In genomic region chrX:84320023-84320422, GRCh38 we compare ENCODE assay signal across 24 cellular contexts.
DNase-seq lines count a peak whose midpoint lies in the region; ATAC-seq, FAIRE-seq and TF ChIP-seq lines count a peak whose summit lies in the region.
"Had no signal": no experiment of that assay in that cellular context is flagged by ENCODE, and none has a peak within 500 bp of the region (broad histone marks: within the 10 kb centered on the region; RNA-seq: fewer than 3 reads in every experiment).

No MANE protein-coding gene starts in this region.

- H3K4me1 ChIP-seq in HepG2 (ENCODE audit: insufficient read depth, low read length) (no peaks in the 10 kb centered on the region), right lobe of liver (no peaks in the 10 kb centered on the region), astrocyte (ENCODE audit: insufficient read depth, low read length) (no peaks in the 10 kb centered on the region)
- H3K4me1 ChIP-seq: BE2C; BLaER1 treated with 17β-estradiol and CSF1 and Interleukin-3, amounts not matched to agents 10 nM and 100 nM had no signal

- no TSS peak for BruUV-seq in HepG2 (replicated peaks; lab: Mats Ljungman, UMichigan)

- in situ Hi-C loops in HepG2 (cut with HindIII; ENCODE audit: extremely low pct_ligation_motif_present, low pct_unique_long_range_greater_than_20kb) = no loop called here

- no peak overlapping the region for H3K4me3 Mint-ChIP-seq in astrocyte (ENCODE audit: unreplicated experiment)
- H3K4me3 Mint-ChIP-seq in nephron = no peak overlapping the region
- H3K4me3 Mint-ChIP-seq: CD14-positive monocyte; CD4-positive, alpha-beta T cell; CD8-positive, alpha-beta memory T cell had no signal

- ATAC-seq in HepG2 (no peak), right lobe of liver (no peak), omental fat pad (ENCODE audit: low FRiP score) (no peak)

- H3K9ac ChIP-seq in HepG2 (ENCODE audit: insufficient read depth, low read depth, low read length) (no peak overlapping the region), astrocyte (ENCODE audit: low read length) (no peak overlapping the region)
- H3K9ac ChIP-seq: BLaER1 treated with 17β-estradiol and CSF1 and Interleukin-3, amounts not matched to agents 10 nM and 100 nM had no signal

- DNase-seq in HepG2 (ENCODE audit: low spot score) (no peak), right lobe of liver (no peak), astrocyte (ENCODE audit: low read depth) (no peak), NCI-H82 (lab: John Stamatoyannopoulos, UW) (no peak), omental fat pad (ENCODE audit: low spot score) (no peak)
- DNase-seq: ACHN; AML-193; BE2C; CD4-positive, alpha-beta T cell; CD8-positive, alpha-beta memory T cell; DMS53; DMS79 treated with DMSO at 0.1 percent for 48 hours; GF-D8; H7; HCEC 1CT had no signal

- TF ChIP-seq CTCF in HepG2 (CRISPR knock-in tag; IDR thresholded peaks at IDR 0.05) (no peak), right lobe of liver (IDR thresholded peaks at IDR 0.05) (no peak), astrocyte (IDR thresholded peaks at IDR 0.05; ENCODE audit: insufficient read depth, low read depth, low read length) (no peak), nephron (IDR thresholded peaks at IDR 0.05; ENCODE audit: unreplicated experiment in 3 of 3) (no peak), omental fat pad (IDR thresholded peaks at IDR 0.05) (no peak)

- H3K9me3 ChIP-seq in HepG2 (ENCODE audit: low read length) (no peaks in the 10 kb centered on the region), right lobe of liver (no peaks in the 10 kb centered on the region), astrocyte (ENCODE audit: insufficient read depth, low read depth, low read length) (no peaks in the 10 kb centered on the region)
- H3K9me3 ChIP-seq: BE2C had no signal

- H3K27me3 ChIP-seq in HepG2 (ENCODE audit: control insufficient read depth in 1 of 2, insufficient read depth in 2 of 2, low read length in 2 of 2) (no peaks in the 10 kb centered on the region), right lobe of liver (no peaks in the 10 kb centered on the region), astrocyte (ENCODE audit: insufficient read depth, low read length) (no peaks in the 10 kb centered on the region)
- H3K27me3 ChIP-seq: BE2C had no signal

- H3K27ac ChIP-seq in HepG2 (ENCODE audit: extremely low read length, insufficient read depth, low read length) = no peak overlapping the region
- H3K27ac ChIP-seq in right lobe of liver = no peak overlapping the region
- H3K27ac ChIP-seq in astrocyte (ENCODE audit: low read depth, low read length) = no peak overlapping the region
- H3K27ac ChIP-seq: 22Rv1; BLaER1 treated with 17β-estradiol and CSF1 and Interleukin-3, amounts not matched to agents 10 nM and 100 nM had no signal

- H3K27me3 Mint-ChIP-seq in astrocyte (ENCODE audit: low read depth, unreplicated experiment) = no peaks in the 10 kb centered on the region
- H3K27me3 Mint-ChIP-seq in nephron (ENCODE audit: low read depth) = no peaks in the 10 kb centered on the region
- H3K27me3 Mint-ChIP-seq: CD4-positive, alpha-beta T cell had no signal

- H3K36me3 ChIP-seq in HepG2 (replicated peaks in 1 of 2; ENCODE audit: control insufficient read depth in 1 of 2, insufficient read depth in 2 of 2, low read length in 2 of 2) (no peaks in the 10 kb centered on the region), right lobe of liver (no peaks in the 10 kb centered on the region), astrocyte (ENCODE audit: insufficient read depth, low read length) (no peaks in the 10 kb centered on the region)
- H3K36me3 ChIP-seq: BE2C; BLaER1 treated with 17β-estradiol and CSF1 and Interleukin-3, amounts not matched to agents 10 nM and 100 nM had no signal

- no peak overlapping the region for H3K27ac Mint-ChIP-seq in astrocyte (ENCODE audit: unreplicated experiment)
- H3K27ac Mint-ChIP-seq in nephron = peak overlapping the region in 2 of 3 experiments; percentile 50 to 69
- H3K27ac Mint-ChIP-seq: CD14-positive monocyte; CD4-positive, alpha-beta T cell; CD8-positive, alpha-beta memory T cell had no signal

- intact Hi-C loops in HepG2 (cut with micrococcal nuclease; ENCODE audit: unreplicated experiment) = no loop called here
- intact Hi-C loops in right lobe of liver (cut with DNase I) = no loop called here

- no peak overlapping the region for H2AFZ ChIP-seq in HepG2 (ENCODE audit: low read length)
- no peak overlapping the region for H2AFZ ChIP-seq in astrocyte (ENCODE audit: low read depth, low read length)

- H4K20me1 ChIP-seq in HepG2 (ENCODE audit: insufficient read depth, low read length) = no peaks in the 10 kb centered on the region
- H4K20me1 ChIP-seq in astrocyte (ENCODE audit: insufficient read depth, low read length) = no peaks in the 10 kb centered on the region
- H4K20me1 ChIP-seq: BLaER1 treated with 17β-estradiol and CSF1 and Interleukin-3, amounts not matched to agents 10 nM and 100 nM had no signal

- no peaks in the 10 kb centered on the region for H3K4me1 Mint-ChIP-seq in astrocyte (ENCODE audit: low read depth, unreplicated experiment)
- H3K4me1 Mint-ChIP-seq in nephron = no peaks in the 10 kb centered on the region
- H3K4me1 Mint-ChIP-seq: CD14-positive monocyte; CD8-positive, alpha-beta memory T cell had no signal

- POLR2A ChIA-PET in HepG2 (lab: Yijun Ruan, JAX) = no interaction called here

- no peak for TF ChIP-seq EP300 in HepG2 (IDR thresholded peaks at IDR 0.05; ENCODE audit: low read depth in 2 of 2, low read length in 2 of 2)
- no peak for TF ChIP-seq EP300 in HepG2 (CRISPR knock-in tag; IDR thresholded peaks at IDR 0.05; ENCODE audit: borderline replicate concordance)

- no peaks in the 10 kb centered on the region for H3K36me3 Mint-ChIP-seq in astrocyte (ENCODE audit: low read depth, unreplicated experiment)
- peaks cover 4% of the 10 kb centered on the region for H3K36me3 Mint-ChIP-seq in nephron (ENCODE audit: low read depth)
- H3K36me3 Mint-ChIP-seq: CD14-positive monocyte; CD8-positive, alpha-beta memory T cell had no signal

- H3K4me3 ChIP-seq in HepG2 (replicated peaks in 1 of 3; ENCODE audit: insufficient read depth in 1 of 3, low read depth in 2 of 3, low read length in 3 of 3) (no peak overlapping the region), right lobe of liver (no peak overlapping the region), astrocyte (ENCODE audit: insufficient read depth, low read depth, low read length) (no peak overlapping the region)
- H3K4me3 ChIP-seq: BLaER1 treated with 17β-estradiol and CSF1 and Interleukin-3, amounts not matched to agents 10 nM and 100 nM had no signal

- 0% methylated on average over 3 of the region's 3 CpGs for WGBS in HepG2 (ENCODE audit: low lambda C conversion rate)
- WGBS in right lobe of liver (ENCODE audit: insufficient coverage, low coverage, low lambda C conversion rate, missing lambda C conversion rate) = 34% methylated on average over 2 of the region's 3 CpGs

- CTCF ChIA-PET in HepG2 (lab: Yijun Ruan, JAX; ENCODE audit: low intra/inter-chr PET ratio, low total read pairs) = no interaction called here

- no peak for TF ChIP-seq POLR2A in HepG2 (IDR thresholded peaks at IDR 0.05; ENCODE audit: insufficient read depth in 1 of 2, low read depth in 2 of 2, low read length in 2 of 2)
- TF ChIP-seq POLR2A in right lobe of liver (IDR thresholded peaks at IDR 0.05) = no peak

- H3K79me2 ChIP-seq in HepG2 (ENCODE audit: insufficient read depth, low read length) (no peaks in the 10 kb centered on the region), astrocyte (ENCODE audit: insufficient read depth, low read length) (no peaks in the 10 kb centered on the region)

- no peak for TF ChIP-seq RAD21 in HepG2 (CRISPR knock-in tag; IDR thresholded peaks at IDR 0.05)

- no peaks in the 10 kb centered on the region for H3K9me3 Mint-ChIP-seq in astrocyte (ENCODE audit: unreplicated experiment)
- H3K9me3 Mint-ChIP-seq in nephron = peaks cover 6% of the 10 kb centered on the region
- H3K9me3 Mint-ChIP-seq: CD4-positive, alpha-beta T cell had no signal

- H3K4me2 ChIP-seq in HepG2 (ENCODE audit: low read depth, low read length) (no peak overlapping the region), astrocyte (ENCODE audit: low read length) (no peak overlapping the region)
- H3K4me2 ChIP-seq: BLaER1 treated with 17β-estradiol and CSF1 and Interleukin-3, amounts not matched to agents 10 nM and 100 nM had no signal

- FAIRE-seq in HepG2 (lab: Jason Lieb, UNC) = no peak
- peak; percentile 92 for FAIRE-seq in astrocyte (lab: Jason Lieb, UNC)
- FAIRE-seq: A204.1, D721Med, GM12891, GM18507, H1 had no signal

TF ChIP-seq in HepG2, 621 proteins besides CTCF, POLR2A, EP300 and RAD21 (continues in another document):
- no peak for TF ChIP-seq HNRNPL (IDR thresholded peaks at IDR 0.05; ENCODE audit: low read depth, low read length)
- TF ChIP-seq MAFK (conservative IDR thresholded peaks at IDR 0.05 in 1 of 2, IDR thresholded peaks at IDR 0.05 in 1 of 2; ENCODE audit: low read length in 2 of 2) = peak in 1 of 2 experiments; percentile 51; a peak in 2 of 4 replicates
- no peak for TF ChIP-seq DBP (CRISPR knock-in tag; IDR thresholded peaks at IDR 0.05; ENCODE audit: not compliant biosample characterization)
